ENCODE assay signal across 10 cellular contexts in the genomic region with DNA sequence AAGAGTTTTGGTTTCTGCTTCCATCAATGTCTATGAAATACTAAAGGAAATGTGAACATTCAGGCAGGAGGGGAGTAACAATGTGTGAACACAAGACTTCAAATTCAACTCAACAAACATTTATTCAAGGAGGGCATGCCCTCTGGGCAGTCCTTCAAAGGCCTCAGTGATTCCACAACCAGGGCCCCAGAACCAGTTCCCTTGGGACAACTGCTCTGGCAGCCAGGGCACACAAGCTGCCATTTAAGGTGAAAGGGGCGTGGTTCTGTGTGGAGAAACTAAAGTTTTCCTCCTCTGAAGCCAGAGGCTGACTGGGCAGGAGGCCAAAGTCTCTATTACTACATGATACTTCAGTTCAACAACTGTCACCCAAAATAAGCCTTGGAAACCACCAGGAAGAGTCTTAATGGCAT. TPM values are rescaled to one million over a fixed set of nuclear protein-coding genes. Genes with fewer than 3 reads are reported as not detected.
DNase-seq lines count a peak whose midpoint lies in the region; ATAC-seq and TF ChIP-seq lines count a peak whose summit lies in the region.
"Had no signal": no experiment of that assay in that cellular context is flagged by ENCODE, and none has a peak within 500 bp of the region (broad histone marks: within the 10 kb centered on the region; RNA-seq: fewer than 3 reads in every experiment).

No MANE protein-coding gene starts in this region.

- H3K9me2 ChIP-seq in PC-3 (replicated peaks; ENCODE audit: low read length): no peaks in the 10 kb centered on the region

- ATAC-seq in PC-3: peak; percentile 23
- no peak for ATAC-seq in stimulated activated naive CD8-positive, alpha-beta T cell treated with anti-CD3 and anti-CD28 coated beads, Interleukin-15, amount 100 ng/mL, for 72 hours
- ATAC-seq: activated CD4-positive, alpha-beta T cell treated with anti-CD3 and anti-CD28 coated beads for 36 hours had no signal

- H3K9me3 Mint-ChIP-seq in stimulated activated naive CD8-positive, alpha-beta T cell treated with anti-CD3 and anti-CD28 coated beads, Interleukin-15, amount 100 ng/mL, for 72 hours: no peaks in the 10 kb centered on the region

- POLR2A ChIA-PET in PC-3 (lab: Charles Lee; ENCODE audit: unreplicated experiment): no interaction called here

- no peak overlapping the region for H2AFZ ChIP-seq in PC-3 (ENCODE audit: low read length)

- H3K27me3 Mint-ChIP-seq in stimulated activated naive CD8-positive, alpha-beta T cell treated with anti-CD3 and anti-CD28 coated beads, Interleukin-15, amount 100 ng/mL, for 72 hours: no peaks in the 10 kb centered on the region
- H3K27me3 Mint-ChIP-seq: activated CD4-positive, alpha-beta T cell treated with anti-CD3 and anti-CD28 coated beads for 36 hours had no signal

- TF ChIP-seq POLR2A in testis (IDR thresholded peaks at IDR 0.05): no peak

- peak overlapping the region; percentile 49 for H3K27ac ChIP-seq in PC-3 (ENCODE audit: low read length)
- no peak overlapping the region for H3K27ac ChIP-seq in testis

- H3K4me3 Mint-ChIP-seq in stimulated activated naive CD8-positive, alpha-beta T cell treated with anti-CD3 and anti-CD28 coated beads, Interleukin-15, amount 100 ng/mL, for 72 hours: peak overlapping the region; percentile 10 to 38
- H3K4me3 Mint-ChIP-seq: activated CD4-positive, alpha-beta T cell treated with anti-CD3 and anti-CD28 coated beads for 36 hours had no signal

- no peaks in the 10 kb centered on the region for H4K20me1 ChIP-seq in PC-3 (ENCODE audit: low read length)

- peaks cover 56% of the 10 kb centered on the region for H3K79me2 ChIP-seq in PC-3 (ENCODE audit: low read length)

- H3K9me3 ChIP-seq in PC-3 (ENCODE audit: low read length) (no peaks in the 10 kb centered on the region), testis (no peaks in the 10 kb centered on the region)
- H3K9me3 ChIP-seq: upper lobe of left lung had no signal

- 46 to 50% methylated on average over 1 of the region's 1 CpG for WGBS in testis, 2 donors

- H3F3A ChIP-seq in PC-3 (ENCODE audit: low read length, unreplicated experiment): no peaks in the 10 kb centered on the region

- BruUV-seq in PC-3 (replicated peaks; lab: Mats Ljungman, UMichigan): no TSS peak

- H3K9ac ChIP-seq in PC-3 (ENCODE audit: low read length): no peak overlapping the region

- H3K36me3 ChIP-seq in PC-3 (ENCODE audit: low read depth, low read length): peaks cover 8% of the 10 kb centered on the region; the same call in 1 of the 2 replicates
- no peaks in the 10 kb centered on the region for H3K36me3 ChIP-seq in testis (ENCODE audit: low read depth, missing control alignments)

- H3K4me1 ChIP-seq in PC-3 (ENCODE audit: insufficient read depth, low read length): peaks cover 36% of the 10 kb centered on the region
- peaks cover 9% of the 10 kb centered on the region for H3K4me1 ChIP-seq in testis

- H3K27me3 ChIP-seq in PC-3 (ENCODE audit: low read length) (no peaks in the 10 kb centered on the region), testis (no peaks in the 10 kb centered on the region)
- H3K27me3 ChIP-seq: upper lobe of left lung had no signal

- intact Hi-C loops in PC-3 (cut with micrococcal nuclease): loop anchor here (10.0 kb wide), 1 partner anchor 137 kb away; no protein-coding TSS in a partner anchor
- intact Hi-C loops in testis (cut with DNase I; ENCODE audit: low total_unique reads): no loop called here

- H3K4me2 ChIP-seq in PC-3 (ENCODE audit: low read length): peak overlapping the region; percentile 27; the same call in 1 of the 2 replicates

- CTCF ChIA-PET in PC-3 (lab: Charles Lee): no interaction called here

- H3K4me3 ChIP-seq in PC-3 (ENCODE audit: low read length) (no peak overlapping the region), testis (no peak overlapping the region)
- H3K4me3 ChIP-seq: upper lobe of left lung had no signal

- DNase-seq in GM04504 (ENCODE audit: low read depth) (peak; percentile 35), PC-3 (peak; percentile 77), glomerular visceral epithelial cell (ENCODE audit: extremely low spot score) (peak; percentile 8), testis (no peak), cerebellar cortex (ENCODE audit: low spot score) (no peak)
- no peak for DNase-seq in stimulated activated naive CD8-positive, alpha-beta T cell treated with anti-CD3 and anti-CD28 coated beads, Interleukin-15, amount 100 ng/mL, for 72 hours
- no peak for DNase-seq in activated effector memory CD4-positive, alpha-beta T cell treated with Interleukin-2 at 50 U/mL for 16 hours
- DNase-seq: activated CD4-positive, alpha-beta T cell treated with anti-CD3 and anti-CD28 coated beads for 36 hours; islet precursor cell had no signal

- peaks cover 42% of the 10 kb centered on the region for H3K4me1 Mint-ChIP-seq in stimulated activated naive CD8-positive, alpha-beta T cell treated with anti-CD3 and anti-CD28 coated beads, Interleukin-15, amount 100 ng/mL, for 72 hours

- H3K27ac Mint-ChIP-seq in stimulated activated naive CD8-positive, alpha-beta T cell treated with anti-CD3 and anti-CD28 coated beads, Interleukin-15, amount 100 ng/mL, for 72 hours: peak overlapping the region; percentile 30 to 74
- H3K27ac Mint-ChIP-seq: activated CD4-positive, alpha-beta T cell treated with anti-CD3 and anti-CD28 coated beads for 36 hours had no signal

- TF ChIP-seq CTCF in PC-3 (conservative IDR thresholded peaks at IDR 0.05; ENCODE audit: low read depth, low read length) (no peak), testis (IDR thresholded peaks at IDR 0.05) (no peak)

RNA-seq across cellular contexts. Expression of a gene that starts 3.2 kb away (rescaled TPM):
- total RNA-seq in PC-3 (2014; rRNA removed) (5.1 and 8.3 TPM in 2 replicates), testis (10 to 100 TPM; 10.0 to 11.8 TPM)
- polyA plus RNA-seq in testis (ENCODE audit: insufficient read depth, low read depth, low replicate concordance): 22.1 TPM

RNA-seq across cellular contexts. Expression of a gene that starts 3.2 kb away (rescaled TPM):
- total RNA-seq in PC-3 (2014; rRNA removed) (27.0 and 30.2 TPM in 2 replicates), testis (10 to 100 TPM; 45.5 to 54.1 TPM)
- polyA plus RNA-seq in testis (ENCODE audit: insufficient read depth, low read depth, low replicate concordance): 63.4 TPM

RNA-seq across cellular contexts. Expression of a gene that starts 32.7 kb away (rescaled TPM):
- total RNA-seq in PC-3 (2014; rRNA removed) (11.1 and 16.5 TPM in 2 replicates), testis (10 to 100 TPM in 1 of 2 donors, 1 to 10 TPM in 1; 8.8 to 11.5 TPM)
- 8.8 TPM for polyA plus RNA-seq in testis (ENCODE audit: insufficient read depth, low read depth, low replicate concordance)

Comparison
In these comparisons a context has a peak if more than half of its experiments do, and no peak if none do; other contexts are left out.
1. DNase-seq: peak in GM04504 (single experiment), PC-3 (single experiment) and glomerular visceral epithelial cell (single experiment); none in stimulated activated naive CD8-positive, alpha-beta T cell treated with anti-CD3 and anti-CD28 coated beads, Interleukin-15, amount 100 ng/mL, for 72 hours (0 of 2), testis (single experiment), activated effector memory CD4-positive, alpha-beta T cell treated with Interleukin-2 at 50 U/mL for 16 hours (single experiment) and cerebellar cortex (single experiment).